In the genomic region with DNA sequence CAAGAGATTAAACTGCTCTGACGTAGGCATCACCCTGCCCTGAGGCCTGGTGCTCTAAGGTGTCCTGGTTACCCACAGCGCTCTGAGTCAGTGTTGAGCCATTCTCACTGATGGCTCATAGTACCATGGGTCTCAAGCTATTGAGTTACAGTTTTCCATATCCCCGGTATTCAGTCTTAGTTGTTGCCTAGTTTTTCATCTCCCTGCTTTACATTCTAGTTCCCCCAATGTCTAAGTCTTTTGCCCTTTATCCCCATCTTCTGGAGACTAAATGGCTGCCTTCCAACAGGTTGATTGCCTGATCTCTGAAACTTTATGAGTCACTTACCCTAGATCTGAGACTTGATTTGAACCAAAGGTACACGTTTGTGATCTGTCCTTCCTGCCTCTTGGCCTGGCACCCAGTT, we compare ENCODE assay signal across 11 cellular contexts.
DNase-seq lines count a peak whose midpoint lies in the region; ATAC-seq and TF ChIP-seq lines count a peak whose summit lies in the region.
"Had no signal": no experiment of that assay in that cellular context is flagged by ENCODE, and none has a peak within 500 bp of the region (broad histone marks: within the 10 kb centered on the region; RNA-seq: fewer than 3 reads in every experiment).

No MANE protein-coding gene starts in this region.

- H3K27ac Mint-ChIP-seq in activated naive CD4-positive, alpha-beta T cell treated with anti-CD3 and anti-CD28 coated beads for 36 hours: no peak overlapping the region
- H3K27ac Mint-ChIP-seq: B cell; stimulated activated naive B cell treated with anti-CD40 and anti-IgM and Interleukin-4, amounts not matched to agents 10 μg/mL and 1 μg/mL and 100 μg/mL, for 72 hours had no signal

- H3K4me3 ChIP-seq in body of pancreas: no peak overlapping the region
- H3K4me3 ChIP-seq in skeletal muscle satellite cell (ENCODE audit: low read length): no peak overlapping the region
- H3K4me3 ChIP-seq in gastroesophageal sphincter: no peak overlapping the region

- peak; percentile 19 for DNase-seq in activated naive CD4-positive, alpha-beta T cell treated with anti-CD3 and anti-CD28 coated beads for 36 hours
- DNase-seq in activated naive CD4-positive, alpha-beta T cell treated with anti-CD3 and anti-CD28 coated beads, Interleukin-2, amount 50 U/mL, for 16 hours: no peak
- peak; percentile 38 for DNase-seq in LoVo (ENCODE audit: low spot score)
- DNase-seq in body of pancreas: peak in 3 of 4 donors; percentile 13 to 19 (median 15)
- DNase-seq: hippocampal formation; stimulated activated naive B cell treated with anti-CD40 and anti-IgM and Interleukin-4, amounts not matched to agents 10 μg/mL and 1 μg/mL and 100 μg/mL, for 72 hours had no signal

- no peak overlapping the region for H3K4me3 Mint-ChIP-seq in activated naive CD4-positive, alpha-beta T cell treated with anti-CD3 and anti-CD28 coated beads for 36 hours
- H3K4me3 Mint-ChIP-seq: B cell; stimulated activated naive B cell treated with anti-CD40 and anti-IgM and Interleukin-4, amounts not matched to agents 10 μg/mL and 1 μg/mL and 100 μg/mL, for 72 hours had no signal

- intact Hi-C loops in activated naive CD4-positive, alpha-beta T cell treated with anti-CD3 and anti-CD28 coated beads for 36 hours (cut with micrococcal nuclease): loop anchor here (5.0 kb wide), 1 partner anchor 39 kb away; no protein-coding TSS in a partner anchor
- intact Hi-C loops in body of pancreas (cut with DNase I): no loop called here

- H3K9me3 Mint-ChIP-seq in activated naive CD4-positive, alpha-beta T cell treated with anti-CD3 and anti-CD28 coated beads for 36 hours: no peaks in the 10 kb centered on the region
- H3K9me3 Mint-ChIP-seq: stimulated activated naive B cell treated with anti-CD40 and anti-IgM and Interleukin-4, amounts not matched to agents 10 μg/mL and 1 μg/mL and 100 μg/mL, for 72 hours had no signal

- H3K36me3 ChIP-seq in body of pancreas (replicated peaks in 1 of 2; ENCODE audit: insufficient read depth in 1 of 2, low read depth in 2 of 2) (no peaks in the 10 kb centered on the region), skeletal muscle satellite cell (ENCODE audit: insufficient read depth, low read length) (no peaks in the 10 kb centered on the region), gastroesophageal sphincter (no peaks in the 10 kb centered on the region)

- peaks cover 4% of the 10 kb centered on the region for H3K36me3 Mint-ChIP-seq in activated naive CD4-positive, alpha-beta T cell treated with anti-CD3 and anti-CD28 coated beads for 36 hours (ENCODE audit: low read depth)
- H3K36me3 Mint-ChIP-seq: stimulated activated naive B cell treated with anti-CD40 and anti-IgM and Interleukin-4, amounts not matched to agents 10 μg/mL and 1 μg/mL and 100 μg/mL, for 72 hours had no signal

- H3K9me3 ChIP-seq in body of pancreas (no peaks in the 10 kb centered on the region), skeletal muscle satellite cell (replicated peaks; ENCODE audit: low read length) (no peaks in the 10 kb centered on the region), gastroesophageal sphincter (peaks cover 0 to 1% (median 0%) of the 10 kb centered on the region in 3 donors)

- H3K9ac ChIP-seq in skeletal muscle satellite cell (ENCODE audit: low read depth, low read length): no peak overlapping the region

- H3K27me3 ChIP-seq in body of pancreas (no peaks in the 10 kb centered on the region), skeletal muscle satellite cell (ENCODE audit: control insufficient read depth, insufficient read depth, low read length) (no peaks in the 10 kb centered on the region), gastroesophageal sphincter (no peaks in the 10 kb centered on the region)

- TF ChIP-seq EP300 in gastroesophageal sphincter (IDR thresholded peaks at IDR 0.05): no peak

- TF ChIP-seq POLR2A in body of pancreas (IDR thresholded peaks at IDR 0.05): no peak
- no peak for TF ChIP-seq POLR2A in gastroesophageal sphincter (IDR thresholded peaks at IDR 0.05)

- CTCF ChIA-PET in activated naive CD4-positive, alpha-beta T cell treated with anti-CD3 and anti-CD28 coated beads for 36 hours (lab: Charles Lee): no interaction called here

- H3K4me1 ChIP-seq in body of pancreas (peaks cover 17% of the 10 kb centered on the region), skeletal muscle satellite cell (ENCODE audit: control insufficient read depth, insufficient read depth, low read length) (peaks cover 6% of the 10 kb centered on the region), gastroesophageal sphincter (no peaks in the 10 kb centered on the region)

- no peak for TF ChIP-seq CTCF in body of pancreas (IDR thresholded peaks at IDR 0.05)
- no peak for TF ChIP-seq CTCF in gastroesophageal sphincter (IDR thresholded peaks at IDR 0.05)

- WGBS in body of pancreas, 2 donors: 74 to 84% methylated on average over 4 of the region's 4 CpGs
- 90 to 92% methylated on average over 3 to 4 of the region's 4 CpGs for WGBS in gastroesophageal sphincter (ENCODE audit: low coverage in 1 of 2), 2 donors

- ATAC-seq in body of pancreas (no peak), gastroesophageal sphincter (no peak), HG02623 (IDR thresholded peaks at IDR 0.05; ENCODE audit: unreplicated experiment) (no peak), HG03139 (IDR thresholded peaks at IDR 0.05; ENCODE audit: unreplicated experiment) (no peak)
- ATAC-seq: stimulated activated naive B cell treated with anti-CD40 and anti-IgM and Interleukin-4, amounts not matched to agents 10 μg/mL and 1 μg/mL and 100 μg/mL, for 72 hours had no signal

- H3K27ac ChIP-seq in body of pancreas: no peak overlapping the region
- H3K27ac ChIP-seq in gastroesophageal sphincter: no peak overlapping the region

- peaks cover 34% of the 10 kb centered on the region for H3K4me1 Mint-ChIP-seq in activated naive CD4-positive, alpha-beta T cell treated with anti-CD3 and anti-CD28 coated beads for 36 hours (ENCODE audit: low read depth)

- no peaks in the 10 kb centered on the region for H3K27me3 Mint-ChIP-seq in activated naive CD4-positive, alpha-beta T cell treated with anti-CD3 and anti-CD28 coated beads for 36 hours (ENCODE audit: low read depth)
- H3K27me3 Mint-ChIP-seq: B cell; stimulated activated naive B cell treated with anti-CD40 and anti-IgM and Interleukin-4, amounts not matched to agents 10 μg/mL and 1 μg/mL and 100 μg/mL, for 72 hours had no signal

- H3K4me2 ChIP-seq in skeletal muscle satellite cell (ENCODE audit: low read length): peak overlapping the region; percentile 9
